In the genomic region with DNA sequence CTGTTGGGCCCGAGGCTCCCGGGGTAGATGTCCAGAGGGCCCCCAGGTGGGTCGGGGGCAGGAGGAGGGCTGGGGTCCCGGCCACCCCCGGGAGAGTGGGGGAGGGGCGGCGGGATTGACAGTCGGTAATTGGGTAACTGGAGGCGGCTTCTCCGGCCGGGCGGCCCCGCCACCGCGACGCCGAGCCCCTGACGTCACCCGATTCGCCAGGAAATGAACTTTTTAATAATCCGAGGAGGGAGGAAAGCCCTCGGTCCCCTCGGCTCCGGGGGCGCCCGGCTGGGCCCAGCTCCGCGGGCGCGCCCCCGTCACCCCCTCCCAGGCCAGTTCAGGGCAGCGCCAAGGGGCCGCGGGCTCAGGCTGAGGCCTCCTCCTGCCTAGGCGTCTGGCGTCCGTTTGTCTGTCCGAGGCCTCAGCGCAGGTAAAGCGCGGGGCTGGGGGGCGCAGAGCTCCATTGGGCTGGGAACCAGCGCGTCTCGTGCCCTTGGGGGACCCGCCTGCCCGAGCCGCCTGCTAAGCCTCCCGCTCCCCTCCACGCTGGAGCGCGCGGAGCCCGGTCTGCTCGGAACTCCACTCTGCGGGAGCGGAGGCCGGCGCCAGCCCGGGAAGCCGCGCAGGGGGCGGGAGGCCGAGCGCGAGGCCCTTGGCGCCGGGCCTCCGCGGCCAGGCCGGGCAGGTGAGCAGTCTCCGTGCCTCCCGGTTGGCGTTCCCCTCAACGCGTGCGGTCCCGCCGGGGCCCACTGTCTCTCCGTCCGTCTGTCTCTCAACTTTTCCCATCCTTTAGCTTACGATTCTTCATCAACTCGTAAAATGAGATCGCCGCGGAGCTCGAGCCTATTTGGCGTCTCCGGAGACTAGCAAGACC, we compare ENCODE assay signal across 8 cellular contexts. TPM values are rescaled to one million over a fixed set of nuclear protein-coding genes. Genes with fewer than 3 reads are reported as not detected.
DNase-seq lines count a peak whose midpoint lies in the region; ATAC-seq and TF ChIP-seq lines count a peak whose summit lies in the region.

No MANE protein-coding gene starts in this region.

- TF ChIP-seq CTCF in HEK293 (tag by site-specific recombination; IDR thresholded peaks at IDR 0.05) (no peak), choroid plexus epithelial cell (conservative IDR thresholded peaks at IDR 0.05; ENCODE audit: low read depth, low read length) (no peak), lower lobe of right lung (IDR thresholded peaks at IDR 0.05) (no peak), tibial nerve (IDR thresholded peaks at IDR 0.05) (no peak)

- peak overlapping the region; percentile 71 for H3K4me3 ChIP-seq in HEK293 (ENCODE audit: low read depth, low read length)
- H3K4me3 ChIP-seq in SJCRH30, result peak overlapping the region; percentile 81
- peak overlapping the region; percentile 29 for H3K4me3 ChIP-seq in choroid plexus epithelial cell (ENCODE audit: low read depth, low read length)
- peak overlapping the region; percentile 65 for H3K4me3 ChIP-seq in lower lobe of right lung
- H3K4me3 ChIP-seq in tibial nerve, result peak overlapping the region; percentile 34 to 54 (median 47)

- TF ChIP-seq EP300 in tibial nerve (IDR thresholded peaks at IDR 0.05), result peak in 1 of 2 donors; percentile 3

- TF ChIP-seq POLR2A in tibial nerve (IDR thresholded peaks at IDR 0.05), result peak in 1 of 2 donors; percentile 10

- no peaks in the 10 kb centered on the region; the same call in 1 of the 2 replicates for H3K4me1 ChIP-seq in HEK293 (ENCODE audit: control insufficient read depth, insufficient read depth, low read length)
- H3K4me1 ChIP-seq in SJCRH30, result peaks cover 18% of the 10 kb centered on the region
- H3K4me1 ChIP-seq in lower lobe of right lung, result peaks cover 60% of the 10 kb centered on the region
- H3K4me1 ChIP-seq in tibial nerve, result peaks cover 0 to 75% (median 53%) of the 10 kb centered on the region in 4 donors

- POLR2A ChIA-PET in HEK293 (lab: Yijun Ruan, JAX), result interaction anchor here (0.6 kb wide), 1 partner anchor 95 kb away, joined by 4 read pairs; no protein-coding TSS in a partner anchor

- H3K36me3 ChIP-seq in HEK293 (ENCODE audit: control insufficient read depth in 2 of 2, insufficient read depth in 1 of 2, low read length in 2 of 2), result peaks cover 0 to 59% of the 10 kb centered on the region in 2 experiments; a peak in 1 of 3 replicates
- H3K36me3 ChIP-seq in SJCRH30, result peaks cover 16% of the 10 kb centered on the region
- H3K36me3 ChIP-seq in lower lobe of right lung, result no peaks in the 10 kb centered on the region
- H3K36me3 ChIP-seq in tibial nerve, result no peaks in the 10 kb centered on the region

- DNase-seq in AG20443 (ENCODE audit: low spot score), result peak; percentile 85
- DNase-seq in SJCRH30, result peak in 1 of 2 experiments; percentile 31
- no peak for DNase-seq in choroid plexus epithelial cell (ENCODE audit: low read depth)
- DNase-seq in lower lobe of right lung, result no peak
- DNase-seq in tibial nerve (ENCODE audit: low spot score in 2 of 2), result no peak

- H3K27ac ChIP-seq in HEK293 (ENCODE audit: extremely low read depth, low read depth, low read length), result peak overlapping the region; percentile 81
- peak overlapping the region; percentile 82 for H3K27ac ChIP-seq in SJCRH30
- peak overlapping the region; percentile 89 for H3K27ac ChIP-seq in lower lobe of right lung
- H3K27ac ChIP-seq in tibial nerve, result peak overlapping the region in 2 of 4 donors; percentile 24 to 63

- intact Hi-C loops in lower lobe of right lung (cut with DNase I), result no loop called here

- 1 to 2% methylated on average over 49 to 63 of the region's 89 CpGs for WGBS in tibial nerve, 2 donors

- no peaks in the 10 kb centered on the region for H3K9me3 ChIP-seq in HEK293 (ENCODE audit: control insufficient read depth, insufficient read depth, low read depth, low read length)
- no peaks in the 10 kb centered on the region; the same call in 1 of the 2 replicates for H3K9me3 ChIP-seq in SJCRH30 (replicated peaks)
- H3K9me3 ChIP-seq in lower lobe of right lung, result no peaks in the 10 kb centered on the region
- H3K9me3 ChIP-seq in tibial nerve, result no peaks in the 10 kb centered on the region

- H3K27me3 ChIP-seq in SJCRH30, result no peaks in the 10 kb centered on the region
- H3K27me3 ChIP-seq in lower lobe of right lung (ENCODE audit: low read depth), result peaks cover 100% of the 10 kb centered on the region
- peaks cover 8 to 100% of the 10 kb centered on the region in 2 donors for H3K27me3 ChIP-seq in tibial nerve

- ATAC-seq in lower lobe of right lung (peak; percentile 4 to 48), HG02623 (IDR thresholded peaks at IDR 0.05; ENCODE audit: unreplicated experiment) (no peak), GM19463 (IDR thresholded peaks at IDR 0.05; ENCODE audit: unreplicated experiment) (no peak)

- CTCF ChIA-PET in HEK293 (lab: Yijun Ruan, JAX), result interaction anchor here (1.1 to 1.5 kb wide), 4 partner anchors 10 to 255 kb away, joined by 3 to 7 read pairs (median 4); no protein-coding TSS in a partner anchor

TF ChIP-seq in HEK293, 187 proteins besides CTCF, POLR2A, EP300 and RAD21 (continues in another document):
- peak; percentile 22; the same call in 1 of the 2 replicates for TF ChIP-seq ZNF501 (tag by site-specific recombination; IDR thresholded peaks at IDR 0.05)
- TF ChIP-seq, protein P1, sequence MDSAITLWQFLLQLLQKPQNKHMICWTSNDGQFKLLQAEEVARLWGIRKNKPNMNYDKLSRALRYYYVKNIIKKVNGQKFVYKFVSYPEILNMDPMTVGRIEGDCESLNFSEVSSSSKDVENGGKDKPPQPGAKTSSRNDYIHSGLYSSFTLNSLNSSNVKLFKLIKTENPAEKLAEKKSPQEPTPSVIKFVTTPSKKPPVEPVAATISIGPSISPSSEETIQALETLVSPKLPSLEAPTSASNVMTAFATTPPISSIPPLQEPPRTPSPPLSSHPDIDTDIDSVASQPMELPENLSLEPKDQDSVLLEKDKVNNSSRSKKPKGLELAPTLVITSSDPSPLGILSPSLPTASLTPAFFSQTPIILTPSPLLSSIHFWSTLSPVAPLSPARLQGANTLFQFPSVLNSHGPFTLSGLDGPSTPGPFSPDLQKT (IDR thresholded peaks at IDR 0.05; ENCODE audit: borderline replicate concordance, low read depth, low read length), result no peak
- TF ChIP-seq, protein P2, sequence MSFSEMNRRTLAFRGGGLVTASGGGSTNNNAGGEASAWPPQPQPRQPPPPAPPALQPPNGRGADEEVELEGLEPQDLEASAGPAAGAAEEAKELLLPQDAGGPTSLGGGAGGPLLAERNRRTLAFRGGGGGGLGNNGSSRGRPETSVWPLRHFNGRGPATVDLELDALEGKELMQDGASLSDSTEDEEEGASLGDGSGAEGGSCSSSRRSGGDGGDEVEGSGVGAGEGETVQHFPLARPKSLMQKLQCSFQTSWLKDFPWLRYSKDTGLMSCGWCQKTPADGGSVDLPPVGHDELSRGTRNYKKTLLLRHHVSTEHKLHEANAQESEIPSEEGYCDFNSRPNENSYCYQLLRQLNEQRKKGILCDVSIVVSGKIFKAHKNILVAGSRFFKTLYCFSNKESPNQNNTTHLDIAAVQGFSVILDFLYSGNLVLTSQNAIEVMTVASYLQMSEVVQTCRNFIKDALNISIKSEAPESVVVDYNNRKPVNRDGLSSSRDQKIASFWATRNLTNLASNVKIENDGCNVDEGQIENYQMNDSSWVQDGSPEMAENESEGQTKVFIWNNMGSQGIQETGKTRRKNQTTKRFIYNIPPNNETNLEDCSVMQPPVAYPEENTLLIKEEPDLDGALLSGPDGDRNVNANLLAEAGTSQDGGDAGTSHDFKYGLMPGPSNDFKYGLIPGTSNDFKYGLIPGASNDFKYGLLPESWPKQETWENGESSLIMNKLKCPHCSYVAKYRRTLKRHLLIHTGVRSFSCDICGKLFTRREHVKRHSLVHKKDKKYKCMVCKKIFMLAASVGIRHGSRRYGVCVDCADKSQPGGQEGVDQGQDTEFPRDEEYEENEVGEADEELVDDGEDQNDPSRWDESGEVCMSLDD (tag by site-specific recombination; IDR thresholded peaks at IDR 0.05), result peak; percentile 91
- no peak for TF ChIP-seq ZNF114 (tag by site-specific recombination; IDR thresholded peaks at IDR 0.05)
- TF ChIP-seq ZNF561 (tag by site-specific recombination; IDR thresholded peaks at IDR 0.05; ENCODE audit: borderline replicate concordance), result 0 out of 2 replicates have a peak, but pooled peaks have one; percentile 19
- TF ChIP-seq ZBTB8A (tag by site-specific recombination; IDR thresholded peaks at IDR 0.05), result peak; percentile 78
- peak; percentile 88 for TF ChIP-seq ZNF629 (tag by site-specific recombination; IDR thresholded peaks at IDR 0.05)
- 0 out of 2 replicates have a peak, but pooled peaks have one; percentile 9 for TF ChIP-seq ZBTB17 (tag by site-specific recombination; IDR thresholded peaks at IDR 0.05)
- TF ChIP-seq ZNF2 (tag by site-specific recombination; IDR thresholded peaks at IDR 0.05), result no peak
- TF ChIP-seq GLIS1 (tag by site-specific recombination; IDR thresholded peaks at IDR 0.05), result peak; percentile 86
- peak; percentile 92 for TF ChIP-seq GLIS2 (tag by site-specific recombination; IDR thresholded peaks at IDR 0.05)
- TF ChIP-seq, protein P3, sequence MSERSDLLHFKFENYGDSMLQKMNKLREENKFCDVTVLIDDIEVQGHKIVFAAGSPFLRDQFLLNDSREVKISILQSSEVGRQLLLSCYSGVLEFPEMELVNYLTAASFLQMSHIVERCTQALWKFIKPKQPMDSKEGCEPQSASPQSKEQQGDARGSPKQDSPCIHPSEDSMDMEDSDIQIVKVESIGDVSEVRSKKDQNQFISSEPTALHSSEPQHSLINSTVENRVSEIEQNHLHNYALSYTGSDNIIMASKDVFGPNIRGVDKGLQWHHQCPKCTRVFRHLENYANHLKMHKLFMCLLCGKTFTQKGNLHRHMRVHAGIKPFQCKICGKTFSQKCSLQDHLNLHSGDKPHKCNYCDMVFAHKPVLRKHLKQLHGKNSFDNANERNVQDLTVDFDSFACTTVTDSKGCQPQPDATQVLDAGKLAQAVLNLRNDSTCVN (tag by site-specific recombination; optimal IDR thresholded peaks at IDR 0.05), result peak; percentile 92

RNA-seq across cellular contexts. Expression of a gene that starts 3.8 kb away (rescaled TPM):
- 17.1 and 19.8 TPM in 2 replicates for total RNA-seq in SJCRH30 (2014; rRNA removed; shearing (Covaris generic))
- total RNA-seq in lower lobe of right lung, result 68.3 TPM
- 10 to 100 TPM in 3 of 4 donors, 1 to 10 TPM in 1; 8.1 to 24.7 (median 15.9) TPM for total RNA-seq in tibial nerve

RNA-seq across cellular contexts. Expression of a gene that starts 22.5 kb away (rescaled TPM):
- total RNA-seq in SJCRH30 (2014; rRNA removed; shearing (Covaris generic)), result not detected in 2 replicates
- total RNA-seq in lower lobe of right lung (not detected), tibial nerve (not detected)

Comparison
In these comparisons a context has a peak if more than half of its experiments do, and no peak if none do; other contexts are left out.
1. H3K4me3 ChIP-seq: peak in every context shown above with its lines; median percentile 81 in SJCRH30; 71 in HEK293; 65 in lower lobe of right lung; 47 in tibial nerve; 29 in choroid plexus epithelial cell.
2. ATAC-seq: peak in lower lobe of right lung (2 of 2); none in HG02623 (single experiment) and GM19463 (single experiment).